Comparison of ENCODE assay signal across 1 cellular context in the genomic region with DNA sequence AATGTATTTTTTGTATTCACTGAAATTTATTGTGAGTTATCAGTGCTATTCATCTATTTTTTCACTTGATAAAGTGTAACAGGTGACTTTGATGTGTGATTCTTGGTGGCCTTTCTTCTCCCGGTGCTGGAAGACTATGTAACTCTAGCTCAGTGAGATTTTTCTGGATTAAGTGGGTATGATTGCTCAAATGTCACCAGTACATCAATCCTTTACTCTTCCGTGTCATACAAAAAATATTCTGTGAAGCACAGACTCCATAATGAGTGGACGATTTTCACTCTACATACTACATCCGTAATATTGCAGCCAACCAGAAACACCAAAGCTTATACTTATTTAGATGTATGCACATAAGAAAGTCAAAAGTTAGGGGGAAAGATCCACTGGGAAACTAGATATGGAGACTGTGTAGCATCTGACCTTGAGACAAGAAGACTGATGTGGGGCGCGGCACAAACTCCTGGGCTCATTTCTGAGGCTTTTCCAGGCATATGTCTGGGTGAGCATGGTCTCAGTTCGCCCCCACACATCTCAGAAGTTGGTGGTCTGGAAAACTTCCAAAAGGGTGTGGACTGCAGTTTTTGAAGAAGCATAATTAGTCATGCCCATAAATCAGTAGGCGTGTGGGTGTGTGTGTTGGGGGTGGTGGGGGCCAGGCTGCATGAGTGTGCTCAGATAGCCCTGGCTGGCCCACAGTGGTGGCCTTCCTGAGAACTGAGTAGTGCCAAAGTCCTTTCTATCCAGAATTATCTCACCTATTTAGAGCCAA.
A peak's percentile ranks its signal among the peaks of the same experiment; 100 is the strongest.
TF ChIP-seq lines count a peak whose summit lies in the region.

No MANE protein-coding gene starts in this region.

TF ChIP-seq in IMR-90, 13 proteins besides CTCF, POLR2A, EP300 and RAD21:
- TF ChIP-seq FOS (IDR thresholded peaks at IDR 0.05; ENCODE audit: low read depth, low read length) (peak; percentile 70; the same call in 1 of the 2 replicates), MAZ (IDR thresholded peaks at IDR 0.05; ENCODE audit: borderline replicate concordance, low read depth, low read length) (peak; percentile 91), BHLHE40 (IDR thresholded peaks at IDR 0.05; ENCODE audit: low read depth, low read length) (peak; percentile 63), MXI1 (IDR thresholded peaks at IDR 0.05; ENCODE audit: borderline replicate concordance, low read depth, low read length) (no peak)
